2 cellular contexts compared by ENCODE assay signal in the genomic region with DNA sequence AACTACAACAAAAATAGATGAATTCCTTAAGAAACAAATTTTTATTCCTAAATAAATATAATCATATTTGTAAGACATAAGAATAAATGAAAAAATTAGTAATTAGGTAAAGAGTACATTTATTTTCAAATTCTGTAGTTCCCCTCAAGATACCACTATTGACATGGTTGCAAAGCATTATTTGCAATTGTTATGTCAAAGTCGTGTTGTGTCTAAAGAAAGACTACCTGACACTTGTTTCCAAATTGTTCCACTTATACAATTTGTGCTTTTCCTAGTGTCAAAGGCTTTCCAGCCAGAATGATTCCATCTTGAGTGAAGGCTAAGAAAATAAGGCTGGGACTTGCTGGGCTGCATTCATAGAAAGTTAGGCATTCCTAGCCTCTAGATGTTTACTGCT.
DNase-seq lines count a peak whose midpoint lies in the region; ATAC-seq, FAIRE-seq and TF ChIP-seq lines count a peak whose summit lies in the region.
"Not testable (repeated sequence)": the region's sequence is repeated elsewhere in the genome, so short reads cannot be mapped to it uniquely, and the experiment has no call there.

No MANE protein-coding gene starts in this region.

- H3K79me2 ChIP-seq in neural cell (replicated peaks; ENCODE audit: insufficient read depth, low read length) = not testable (repeated sequence)

- H3K4me2 ChIP-seq in A549 = peak overlapping the region; percentile 68
- not testable (repeated sequence) for H3K4me2 ChIP-seq in neural cell (ENCODE audit: low read length)

- H3K4me1 ChIP-seq in A549 = peaks cover 13% of the 10 kb centered on the region

- not testable (repeated sequence) for H3K36me3 ChIP-seq in neural cell (ENCODE audit: insufficient read depth, low read length)

- H3K4me3 ChIP-seq in A549; neural cell (ENCODE audit: low read length): not testable (repeated sequence)

- not testable (repeated sequence) for H3F3A ChIP-seq in neural cell (ENCODE audit: insufficient read depth, low read length, poor library complexity, severe bottlenecking)

- H3K27me3 ChIP-seq in neural cell (ENCODE audit: insufficient read depth, low read depth, low read length) = not testable (repeated sequence)

- CTCF ChIA-PET in A549 (lab: Yijun Ruan, JAX) = not testable (repeated sequence)

- H3K27ac ChIP-seq in A549; neural cell (ENCODE audit: low read length): not testable (repeated sequence)

- not testable (repeated sequence) for TF ChIP-seq CTCF in A549 (IDR thresholded peaks at IDR 0.05); neural cell (IDR thresholded peaks at IDR 0.05; ENCODE audit: poor library complexity, severe bottlenecking)

- 43% methylated on average over 1 of the region's 1 CpG for WGBS in A549 (ENCODE audit: missing lambda C conversion rate)

- FAIRE-seq in A549 (lab: Jason Lieb, UNC) = not testable (repeated sequence)

- TF ChIP-seq RAD21 in A549 (conservative IDR thresholded peaks at IDR 0.05 in 1 of 2, IDR thresholded peaks at IDR 0.05 in 1 of 2); neural cell (conservative IDR thresholded peaks at IDR 0.05): not testable (repeated sequence)

- POLR2A ChIA-PET in A549 (lab: Yijun Ruan, JAX) = not testable (repeated sequence)

- not testable (repeated sequence) for TF ChIP-seq POLR2A in A549 (IDR thresholded peaks at IDR 0.05; ENCODE audit: low read length)

- H3K9me3 ChIP-seq in A549; neural cell (ENCODE audit: low read length): not testable (repeated sequence)

- not testable (repeated sequence) for ATAC-seq in A549

- H3K9ac ChIP-seq in neural cell (ENCODE audit: low read length) = not testable (repeated sequence)

- H4K20me1 ChIP-seq in neural cell (ENCODE audit: insufficient read depth) = not testable (repeated sequence)

- not testable (repeated sequence) for H2AFZ ChIP-seq in neural cell (ENCODE audit: low read depth, low read length)

- TF ChIP-seq EP300 in A549 (IDR thresholded peaks at IDR 0.05); neural cell (conservative IDR thresholded peaks at IDR 0.05; ENCODE audit: poor library complexity, severe bottlenecking): not testable (repeated sequence)

- DNase-seq in A549 (ENCODE audit: low read depth in 1 of 2, low spot score in 1 of 2) = not testable (repeated sequence)

- not testable (repeated sequence) for H3K9me2 ChIP-seq in neural cell (ENCODE audit: insufficient read depth, low read length)

TF ChIP-seq in neural cell, 6 proteins besides CTCF, POLR2A, EP300 and RAD21:
- TF ChIP-seq, protein P1, sequence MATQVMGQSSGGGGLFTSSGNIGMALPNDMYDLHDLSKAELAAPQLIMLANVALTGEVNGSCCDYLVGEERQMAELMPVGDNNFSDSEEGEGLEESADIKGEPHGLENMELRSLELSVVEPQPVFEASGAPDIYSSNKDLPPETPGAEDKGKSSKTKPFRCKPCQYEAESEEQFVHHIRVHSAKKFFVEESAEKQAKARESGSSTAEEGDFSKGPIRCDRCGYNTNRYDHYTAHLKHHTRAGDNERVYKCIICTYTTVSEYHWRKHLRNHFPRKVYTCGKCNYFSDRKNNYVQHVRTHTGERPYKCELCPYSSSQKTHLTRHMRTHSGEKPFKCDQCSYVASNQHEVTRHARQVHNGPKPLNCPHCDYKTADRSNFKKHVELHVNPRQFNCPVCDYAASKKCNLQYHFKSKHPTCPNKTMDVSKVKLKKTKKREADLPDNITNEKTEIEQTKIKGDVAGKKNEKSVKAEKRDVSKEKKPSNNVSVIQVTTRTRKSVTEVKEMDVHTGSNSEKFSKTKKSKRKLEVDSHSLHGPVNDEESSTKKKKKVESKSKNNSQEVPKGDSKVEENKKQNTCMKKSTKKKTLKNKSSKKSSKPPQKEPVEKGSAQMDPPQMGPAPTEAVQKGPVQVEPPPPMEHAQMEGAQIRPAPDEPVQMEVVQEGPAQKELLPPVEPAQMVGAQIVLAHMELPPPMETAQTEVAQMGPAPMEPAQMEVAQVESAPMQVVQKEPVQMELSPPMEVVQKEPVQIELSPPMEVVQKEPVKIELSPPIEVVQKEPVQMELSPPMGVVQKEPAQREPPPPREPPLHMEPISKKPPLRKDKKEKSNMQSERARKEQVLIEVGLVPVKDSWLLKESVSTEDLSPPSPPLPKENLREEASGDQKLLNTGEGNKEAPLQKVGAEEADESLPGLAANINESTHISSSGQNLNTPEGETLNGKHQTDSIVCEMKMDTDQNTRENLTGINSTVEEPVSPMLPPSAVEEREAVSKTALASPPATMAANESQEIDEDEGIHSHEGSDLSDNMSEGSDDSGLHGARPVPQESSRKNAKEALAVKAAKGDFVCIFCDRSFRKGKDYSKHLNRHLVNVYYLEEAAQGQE (IDR thresholded peaks at IDR 0.05; ENCODE audit: borderline replicate concordance) = peak; percentile 73
- TF ChIP-seq POLR2AphosphoS5 (IDR thresholded peaks at IDR 0.05) = peak; percentile 70
